In genomic region chr5:51652980-51653379, GRCh38 we compare ENCODE assay signal across 21 cellular contexts.
A peak's percentile ranks its signal among the peaks of the same experiment; 100 is the strongest.
DNase-seq lines count a peak whose midpoint lies in the region; ATAC-seq, FAIRE-seq and TF ChIP-seq lines count a peak whose summit lies in the region.
"Had no signal": no experiment of that assay in that cellular context is flagged by ENCODE, and none has a peak within 500 bp of the region (broad histone marks: within the 10 kb centered on the region; RNA-seq: fewer than 3 reads in every experiment).

No MANE protein-coding gene starts in this region.

- peaks cover 3% of the 10 kb centered on the region for H3K4me1 ChIP-seq in astrocyte (ENCODE audit: insufficient read depth, low read length)
- H3K4me1 ChIP-seq: upper lobe of right lung had no signal

- TF ChIP-seq CTCF in astrocyte (IDR thresholded peaks at IDR 0.05; ENCODE audit: insufficient read depth, low read depth, low read length): no peak

- no peak overlapping the region for H3K4me3 ChIP-seq in astrocyte (ENCODE audit: insufficient read depth, low read depth, low read length)
- H3K4me3 ChIP-seq: skin epidermis, upper lobe of right lung had no signal

- no peaks in the 10 kb centered on the region for H3K27me3 ChIP-seq in astrocyte (ENCODE audit: insufficient read depth, low read length)
- H3K27me3 ChIP-seq: upper lobe of right lung had no signal

- no peak overlapping the region for H2AFZ ChIP-seq in astrocyte (ENCODE audit: low read depth, low read length)

- H3K27ac ChIP-seq in astrocyte (ENCODE audit: low read depth, low read length): no peak overlapping the region
- H3K27ac ChIP-seq: skin epidermis, upper lobe of right lung had no signal

- H3K4me2 ChIP-seq in astrocyte (ENCODE audit: low read length): no peak overlapping the region

- no peak overlapping the region for H3K9ac ChIP-seq in astrocyte (ENCODE audit: low read length)

- no peak for FAIRE-seq in astrocyte (lab: Jason Lieb, UNC)
- FAIRE-seq: islet of Langerhans had no signal

- no peaks in the 10 kb centered on the region for H3K79me2 ChIP-seq in astrocyte (ENCODE audit: insufficient read depth, low read length)

- no peaks in the 10 kb centered on the region for H3K36me3 ChIP-seq in astrocyte (ENCODE audit: insufficient read depth, low read length)
- H3K36me3 ChIP-seq: upper lobe of right lung had no signal

- H3K4me3 Mint-ChIP-seq in astrocyte (ENCODE audit: unreplicated experiment): no peak overlapping the region
- H3K4me3 Mint-ChIP-seq in activated T-cell treated with anti-CD3 and anti-CD28 coated beads, Interleukin-2, amount 50 U/mL, for 4 hours: no peak overlapping the region
- H3K4me3 Mint-ChIP-seq: nephron progenitor cell had no signal

- in situ Hi-C loops in ACHN (cut with HindIII; ENCODE audit: low pct_ligation_motif_present, low pct_unique_long_range_greater_than_20kb, low sequenced_read_pairs): no loop called here

- peaks cover 35% of the 10 kb centered on the region for H3K4me1 Mint-ChIP-seq in astrocyte (ENCODE audit: low read depth, unreplicated experiment)
- H3K4me1 Mint-ChIP-seq in activated T-cell treated with anti-CD3 and anti-CD28 coated beads, Interleukin-2, amount 50 U/mL, for 4 hours (ENCODE audit: low read depth): no peaks in the 10 kb centered on the region

- H3K27ac Mint-ChIP-seq in astrocyte (ENCODE audit: unreplicated experiment): no peak overlapping the region
- H3K27ac Mint-ChIP-seq: nephron progenitor cell had no signal

- H3K9me3 ChIP-seq in astrocyte (ENCODE audit: insufficient read depth, low read depth, low read length): no peaks in the 10 kb centered on the region
- H3K9me3 ChIP-seq: upper lobe of right lung had no signal

- H3K36me3 Mint-ChIP-seq in astrocyte (ENCODE audit: low read depth, unreplicated experiment): no peaks in the 10 kb centered on the region
- H3K36me3 Mint-ChIP-seq in activated T-cell treated with anti-CD3 and anti-CD28 coated beads, Interleukin-2, amount 50 U/mL, for 4 hours (ENCODE audit: insufficient read depth): no peaks in the 10 kb centered on the region

- H3K27me3 Mint-ChIP-seq in astrocyte (ENCODE audit: low read depth, unreplicated experiment): no peaks in the 10 kb centered on the region
- H3K27me3 Mint-ChIP-seq in activated T-cell treated with anti-CD3 and anti-CD28 coated beads, Interleukin-2, amount 50 U/mL, for 4 hours (ENCODE audit: low read depth): no peaks in the 10 kb centered on the region

- DNase-seq in ACHN: peak; percentile 49
- DNase-seq in HK-2 (ENCODE audit: unreplicated experiment): peak; percentile 16
- peak; percentile 6 for DNase-seq in astrocyte (ENCODE audit: low read depth)
- peak; percentile 58 for DNase-seq in islet precursor cell
- no peak for DNase-seq in mesenteric fat pad (ENCODE audit: low spot score)
- no peak for DNase-seq in activated T-cell treated with anti-CD3 and anti-CD28 coated beads, Interleukin-2, amount 50 U/mL, for 4 hours
- no peak for DNase-seq in NCI-H2029 treated with DMSO at 0.1 percent for 48 hours (lab: John Stamatoyannopoulos, UW)
- DNase-seq: activated CD8-positive, alpha-beta memory T cell treated with anti-CD3 and anti-CD28 coated beads, Interleukin-2, amount 50 U/mL, for 48 hours; activated naive CD4-positive, alpha-beta T cell; cerebellar nuclear complex; DMS 273 treated with DMSO at 0.1 percent for 48 hours; effector memory CD4-positive, alpha-beta T cell; midbrain; NCI-H526; nephron progenitor cell; Right ventricle myocardium superior; stimulated activated CD4-positive, alpha-beta T cell treated with anti-CD3 and anti-CD28 coated beads, Interleukin-2, amount 100 ng/mL, for 48 hours; upper lobe of right lung had no signal

- ATAC-seq in HG03135 (IDR thresholded peaks at IDR 0.05; ENCODE audit: unreplicated experiment): no peak
- no peak for ATAC-seq in activated T-cell treated with anti-CD3 and anti-CD28 coated beads, Interleukin-2, amount 50 U/mL, for 4 hours
- ATAC-seq: upper lobe of right lung had no signal

- no peaks in the 10 kb centered on the region for H3K9me3 Mint-ChIP-seq in astrocyte (ENCODE audit: unreplicated experiment)
- H3K9me3 Mint-ChIP-seq in activated T-cell treated with anti-CD3 and anti-CD28 coated beads, Interleukin-2, amount 50 U/mL, for 4 hours: peaks cover 21% of the 10 kb centered on the region
- H3K9me3 Mint-ChIP-seq: nephron progenitor cell had no signal

- no peaks in the 10 kb centered on the region for H4K20me1 ChIP-seq in astrocyte (ENCODE audit: insufficient read depth, low read length)

Comparison
In these comparisons a context has a peak if more than half of its experiments do, and no peak if none do; other contexts are left out.
1. DNase-seq: peak in ACHN (single experiment), HK-2 (single experiment), astrocyte (single experiment) and islet precursor cell (single experiment); none in mesenteric fat pad (single experiment), activated T-cell treated with anti-CD3 and anti-CD28 coated beads, Interleukin-2, amount 50 U/mL, for 4 hours (single experiment) and NCI-H2029 treated with DMSO at 0.1 percent for 48 hours (single experiment).